Comparison of ENCODE assay signal across 21 cellular contexts in the genomic region with DNA sequence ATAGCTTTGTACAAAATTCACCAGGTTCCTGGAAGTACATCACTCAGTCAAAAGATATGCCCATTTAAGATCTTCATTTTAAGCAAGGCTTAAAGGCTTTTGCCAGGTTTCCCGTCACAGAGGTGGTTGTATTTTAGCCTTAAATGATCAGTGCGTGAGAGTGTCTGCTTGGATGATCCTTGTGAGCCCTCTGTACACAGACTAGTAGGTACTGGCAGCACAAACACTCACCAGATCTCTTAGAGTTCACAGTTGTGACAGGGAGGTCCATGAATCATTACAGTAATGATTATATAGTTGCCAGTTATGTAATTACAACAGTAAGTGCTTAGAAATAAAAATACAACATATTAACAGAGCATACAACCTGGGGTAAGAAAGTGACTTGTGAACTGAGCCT.
DNase-seq lines count a peak whose midpoint lies in the region; ATAC-seq and TF ChIP-seq lines count a peak whose summit lies in the region.
"Had no signal": no experiment of that assay in that cellular context is flagged by ENCODE, and none has a peak within 500 bp of the region (broad histone marks: within the 10 kb centered on the region; RNA-seq: fewer than 3 reads in every experiment).

No MANE protein-coding gene starts in this region.

- peak overlapping the region; percentile 92 for H3K23ac ChIP-seq in trophoblast cell (ENCODE audit: low read length)

- no peak overlapping the region for H2BK120ac ChIP-seq in trophoblast cell (ENCODE audit: insufficient read depth, low read length, poor library complexity)

- no peaks in the 10 kb centered on the region for H3K4me1 Mint-ChIP-seq in stimulated activated naive CD8-positive, alpha-beta T cell treated with anti-CD3 and anti-CD28 coated beads, Interleukin-15, amount 100 ng/mL, for 72 hours

- no peak overlapping the region for H4K8ac ChIP-seq in trophoblast cell (ENCODE audit: low read depth, low read length)

- H3K9me2 ChIP-seq in HCT116 (ENCODE audit: insufficient read depth): no peaks in the 10 kb centered on the region

- no peaks in the 10 kb centered on the region for H3K9me3 Mint-ChIP-seq in stimulated activated naive CD8-positive, alpha-beta T cell treated with anti-CD3 and anti-CD28 coated beads, Interleukin-15, amount 100 ng/mL, for 72 hours
- H3K9me3 Mint-ChIP-seq: T-cell had no signal

- H3K27me3 Mint-ChIP-seq in stimulated activated naive CD8-positive, alpha-beta T cell treated with anti-CD3 and anti-CD28 coated beads, Interleukin-15, amount 100 ng/mL, for 72 hours: peaks cover 43% of the 10 kb centered on the region

- H3K4me3 Mint-ChIP-seq in stimulated activated naive CD8-positive, alpha-beta T cell treated with anti-CD3 and anti-CD28 coated beads, Interleukin-15, amount 100 ng/mL, for 72 hours: no peak overlapping the region
- H3K4me3 Mint-ChIP-seq: T-cell had no signal

- H3K18ac ChIP-seq in trophoblast cell (ENCODE audit: low read length): no peak overlapping the region

- H3K14ac ChIP-seq in trophoblast cell (ENCODE audit: low read length): no peak overlapping the region

- BruUV-seq in HCT116 (replicated peaks; lab: Mats Ljungman, UMichigan): TSS peak; percentile 33

- no peak overlapping the region for H3K4ac ChIP-seq in trophoblast cell (ENCODE audit: low read depth, low read length)

- H3K79me2 ChIP-seq in HCT116 (ENCODE audit: insufficient read depth, low read length) (no peaks in the 10 kb centered on the region), trophoblast cell (ENCODE audit: control insufficient read depth, insufficient read depth, low read length, poor library complexity) (no peaks in the 10 kb centered on the region)

- no CpG with 5 or more reads among the region's 2 CpGs for WGBS in trophoblast cell (ENCODE audit: extremely low coverage, insufficient coverage, insufficient read length)

- no peak overlapping the region for H2BK12ac ChIP-seq in trophoblast cell (ENCODE audit: low read length)

- H2AFZ ChIP-seq in HCT116 (ENCODE audit: low read depth, low read length, poor library complexity, severe bottlenecking) (no peak overlapping the region), trophoblast cell (ENCODE audit: insufficient read depth, low read length, poor library complexity) (no peak overlapping the region)

- intact Hi-C loops in HCT116 (cut with micrococcal nuclease): no loop called here

- H3K36me3 ChIP-seq in HCT116 (ENCODE audit: control insufficient read depth in 1 of 2, insufficient read depth in 2 of 2, low read length in 2 of 2) (no peaks in the 10 kb centered on the region), trophoblast cell (ENCODE audit: control insufficient read depth in 1 of 2, insufficient read depth in 2 of 2, low read length in 2 of 2) (no peaks in the 10 kb centered on the region), SJCRH30 (peaks cover 3% of the 10 kb centered on the region; the same call in 1 of the 2 replicates)

- no peak overlapping the region for H3K27ac Mint-ChIP-seq in stimulated activated naive CD8-positive, alpha-beta T cell treated with anti-CD3 and anti-CD28 coated beads, Interleukin-15, amount 100 ng/mL, for 72 hours
- H3K27ac Mint-ChIP-seq: T-cell had no signal

- H3K4me3 ChIP-seq in HCT116 (replicated peaks in 1 of 2; ENCODE audit: low read depth in 1 of 2, low read length in 2 of 2) (no peak overlapping the region), trophoblast cell (ENCODE audit: low read depth, low read length) (no peak overlapping the region), SJCRH30 (no peak overlapping the region)

- H3K27ac ChIP-seq in HCT116 (ENCODE audit: low read depth, low read length): no peak overlapping the region
- no peak overlapping the region for H3K27ac ChIP-seq in trophoblast cell (ENCODE audit: low read depth, low read length)
- no peak overlapping the region for H3K27ac ChIP-seq in SJCRH30

- no peaks in the 10 kb centered on the region for H3K4me1 ChIP-seq in HCT116 (ENCODE audit: control insufficient read depth in 1 of 2, insufficient read depth in 2 of 2, low read length in 2 of 2)
- H3K4me1 ChIP-seq in trophoblast cell (ENCODE audit: control insufficient read depth in 1 of 2, insufficient read depth in 2 of 2, low read length in 2 of 2): no peaks in the 10 kb centered on the region
- no peaks in the 10 kb centered on the region for H3K4me1 ChIP-seq in SJCRH30

- no peak overlapping the region for H3K4me2 ChIP-seq in HCT116 (ENCODE audit: low read length)
- H3K4me2 ChIP-seq in trophoblast cell (ENCODE audit: low read length): no peak overlapping the region

- H3K27me3 ChIP-seq in HCT116 (ENCODE audit: insufficient read depth, low read length): no peaks in the 10 kb centered on the region
- no peaks in the 10 kb centered on the region for H3K27me3 ChIP-seq in trophoblast cell (ENCODE audit: insufficient read depth, low read length)
- no peaks in the 10 kb centered on the region for H3K27me3 ChIP-seq in SJCRH30

- RAD21 ChIA-PET in HCT116 (lab: Charles Lee; ENCODE audit: low non-redundant PET in 1 of 2, low total read pairs in 2 of 2, uncharacterized antibody in 2 of 2, unreplicated experiment in 2 of 2): no interaction called here

- no peak for DNase-seq in HCT116 (ENCODE audit: low read depth, low spot score)
- DNase-seq in NCI-H69 (lab: John Stamatoyannopoulos, UW): peak; percentile 67
- DNase-seq in trophoblast cell: no peak
- DNase-seq in stimulated activated naive CD8-positive, alpha-beta T cell treated with anti-CD3 and anti-CD28 coated beads, Interleukin-15, amount 100 ng/mL, for 72 hours: no peak
- DNase-seq in SJCRH30: no peak
- DNase-seq: ACHN; AML-193; COR-L47; GF-D8; HCEC 1CT; KG1; NCI-H1105 treated with DMSO at 0.1 percent for 48 hours; NCI-H187; NCI-H2107; NCI-H446; NCI-H526 treated with DMSO at 0.1 percent for 48 hours; NK-92 treated with Interleukin-12 subunit alpha and Interleukin-12 subunit beta, amount 100 ng/mL, for 24 hours; T-cell had no signal

- H3K9me3 ChIP-seq in HCT116 (ENCODE audit: control insufficient read depth in 1 of 2, insufficient read depth in 1 of 2, low read depth in 1 of 2, low read length in 2 of 2) (no peaks in the 10 kb centered on the region), trophoblast cell (ENCODE audit: insufficient read depth, low read depth, low read length) (no peaks in the 10 kb centered on the region), SJCRH30 (replicated peaks) (no peaks in the 10 kb centered on the region)

- no peak for TF ChIP-seq POLR2A in HCT116 (IDR thresholded peaks at IDR 0.05; ENCODE audit: borderline replicate concordance, extremely low read depth, insufficient read depth, insufficient read length)

- no peak overlapping the region for H2AK5ac ChIP-seq in trophoblast cell (ENCODE audit: low read length)

- no peak overlapping the region for H4K91ac ChIP-seq in trophoblast cell (ENCODE audit: low read depth, low read length)

- no peak for ATAC-seq in HCT116
- peak; percentile 92 for ATAC-seq in esophagus mucosa
- ATAC-seq in HG03442 (IDR thresholded peaks at IDR 0.05; ENCODE audit: unreplicated experiment): no peak
- no peak for ATAC-seq in stimulated activated naive CD8-positive, alpha-beta T cell treated with anti-CD3 and anti-CD28 coated beads, Interleukin-15, amount 100 ng/mL, for 72 hours
- ATAC-seq: Right ventricle myocardium inferior, T-cell had no signal

- POLR2A ChIA-PET in HCT116 (lab: Charles Lee): no interaction called here

- TF ChIP-seq RAD21 in HCT116 (IDR thresholded peaks at IDR 0.05; ENCODE audit: low read depth): no peak

- no peaks in the 10 kb centered on the region for H4K20me1 ChIP-seq in HCT116 (ENCODE audit: insufficient read depth)

- CTCF ChIA-PET in HCT116 (lab: Charles Lee): no interaction called here

- no peaks in the 10 kb centered on the region for H3K79me1 ChIP-seq in trophoblast cell (ENCODE audit: low read length)

- H2BK5ac ChIP-seq in trophoblast cell (ENCODE audit: low read depth, low read length, poor library complexity): no peak overlapping the region

- H3K9ac ChIP-seq in HCT116 (ENCODE audit: low read length) (no peak overlapping the region), trophoblast cell (ENCODE audit: low read length) (no peak overlapping the region)

- TF ChIP-seq CTCF in HCT116 (IDR thresholded peaks at IDR 0.05 in 2 of 3, conservative IDR thresholded peaks at IDR 0.05 in 1 of 3; ENCODE audit: borderline replicate concordance in 1 of 3, insufficient read depth in 1 of 3, low read depth in 2 of 3, low read length in 2 of 3): no peak

- H4K12ac ChIP-seq in trophoblast cell (ENCODE audit: low read depth, low read length): no peak overlapping the region

TF ChIP-seq in HCT116, 20 proteins besides CTCF, POLR2A, EP300 and RAD21:
- TF ChIP-seq SRF (IDR thresholded peaks at IDR 0.05; ENCODE audit: low read depth) (no peak), SP1 (IDR thresholded peaks at IDR 0.05; ENCODE audit: low read depth) (no peak)
- TF ChIP-seq, protein P1, sequence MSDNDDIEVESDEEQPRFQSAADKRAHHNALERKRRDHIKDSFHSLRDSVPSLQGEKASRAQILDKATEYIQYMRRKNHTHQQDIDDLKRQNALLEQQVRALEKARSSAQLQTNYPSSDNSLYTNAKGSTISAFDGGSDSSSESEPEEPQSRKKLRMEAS (IDR thresholded peaks at IDR 0.05): no peak
TF ChIP-seq in HCT116: peak in this region for 0.
